Comparison of ENCODE assay signal across 1 cellular context in the genomic region with DNA sequence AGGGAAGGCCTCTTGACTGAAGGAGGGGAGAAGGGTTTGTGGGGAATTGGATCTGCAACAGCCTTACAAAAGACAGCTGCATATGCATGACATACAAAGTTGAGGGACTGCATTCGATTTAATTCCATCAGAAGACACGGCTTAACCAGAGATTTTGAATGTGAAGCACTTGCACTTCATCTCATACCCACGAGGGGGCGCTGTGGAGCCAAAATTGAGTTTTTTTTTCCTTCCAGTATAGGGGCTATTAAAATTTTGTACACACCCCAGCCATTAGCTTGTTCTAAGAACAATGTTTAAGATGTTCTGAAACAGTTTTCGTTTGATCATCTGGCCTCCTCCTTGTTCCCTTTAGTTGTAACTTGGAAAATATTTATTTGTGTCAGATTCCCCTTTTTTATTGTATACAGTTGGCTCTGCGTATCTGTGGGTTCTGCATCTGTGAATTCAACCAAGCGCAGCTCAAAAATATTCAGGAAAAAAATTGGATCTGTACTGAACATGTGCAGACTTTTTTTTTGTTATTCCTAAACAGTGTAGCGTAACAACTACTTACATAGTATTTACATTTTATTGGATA.
A peak's percentile ranks its signal among the peaks of the same experiment; 100 is the strongest.
TF ChIP-seq lines count a peak whose summit lies in the region.

No MANE protein-coding gene starts in this region.

TF ChIP-seq in neural cell, 6 proteins besides CTCF, POLR2A, EP300 and RAD21:
- TF ChIP-seq, protein P1, sequence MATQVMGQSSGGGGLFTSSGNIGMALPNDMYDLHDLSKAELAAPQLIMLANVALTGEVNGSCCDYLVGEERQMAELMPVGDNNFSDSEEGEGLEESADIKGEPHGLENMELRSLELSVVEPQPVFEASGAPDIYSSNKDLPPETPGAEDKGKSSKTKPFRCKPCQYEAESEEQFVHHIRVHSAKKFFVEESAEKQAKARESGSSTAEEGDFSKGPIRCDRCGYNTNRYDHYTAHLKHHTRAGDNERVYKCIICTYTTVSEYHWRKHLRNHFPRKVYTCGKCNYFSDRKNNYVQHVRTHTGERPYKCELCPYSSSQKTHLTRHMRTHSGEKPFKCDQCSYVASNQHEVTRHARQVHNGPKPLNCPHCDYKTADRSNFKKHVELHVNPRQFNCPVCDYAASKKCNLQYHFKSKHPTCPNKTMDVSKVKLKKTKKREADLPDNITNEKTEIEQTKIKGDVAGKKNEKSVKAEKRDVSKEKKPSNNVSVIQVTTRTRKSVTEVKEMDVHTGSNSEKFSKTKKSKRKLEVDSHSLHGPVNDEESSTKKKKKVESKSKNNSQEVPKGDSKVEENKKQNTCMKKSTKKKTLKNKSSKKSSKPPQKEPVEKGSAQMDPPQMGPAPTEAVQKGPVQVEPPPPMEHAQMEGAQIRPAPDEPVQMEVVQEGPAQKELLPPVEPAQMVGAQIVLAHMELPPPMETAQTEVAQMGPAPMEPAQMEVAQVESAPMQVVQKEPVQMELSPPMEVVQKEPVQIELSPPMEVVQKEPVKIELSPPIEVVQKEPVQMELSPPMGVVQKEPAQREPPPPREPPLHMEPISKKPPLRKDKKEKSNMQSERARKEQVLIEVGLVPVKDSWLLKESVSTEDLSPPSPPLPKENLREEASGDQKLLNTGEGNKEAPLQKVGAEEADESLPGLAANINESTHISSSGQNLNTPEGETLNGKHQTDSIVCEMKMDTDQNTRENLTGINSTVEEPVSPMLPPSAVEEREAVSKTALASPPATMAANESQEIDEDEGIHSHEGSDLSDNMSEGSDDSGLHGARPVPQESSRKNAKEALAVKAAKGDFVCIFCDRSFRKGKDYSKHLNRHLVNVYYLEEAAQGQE (IDR thresholded peaks at IDR 0.05; ENCODE audit: borderline replicate concordance): no peak
- TF ChIP-seq TAF1 (IDR thresholded peaks at IDR 0.05; ENCODE audit: low read depth): no peak
- TF ChIP-seq SMC3 (conservative IDR thresholded peaks at IDR 0.05; ENCODE audit: poor library complexity): peak; percentile 87
- no peak for TF ChIP-seq MXI1 (conservative IDR thresholded peaks at IDR 0.05; ENCODE audit: poor library complexity, severe bottlenecking)
- TF ChIP-seq EZH2 (IDR thresholded peaks at IDR 0.05; ENCODE audit: borderline replicate concordance, insufficient read depth, low read length, poor library complexity, severe bottlenecking): no peak
